ENCODE assay signal across 8 cellular contexts in the genomic region with DNA sequence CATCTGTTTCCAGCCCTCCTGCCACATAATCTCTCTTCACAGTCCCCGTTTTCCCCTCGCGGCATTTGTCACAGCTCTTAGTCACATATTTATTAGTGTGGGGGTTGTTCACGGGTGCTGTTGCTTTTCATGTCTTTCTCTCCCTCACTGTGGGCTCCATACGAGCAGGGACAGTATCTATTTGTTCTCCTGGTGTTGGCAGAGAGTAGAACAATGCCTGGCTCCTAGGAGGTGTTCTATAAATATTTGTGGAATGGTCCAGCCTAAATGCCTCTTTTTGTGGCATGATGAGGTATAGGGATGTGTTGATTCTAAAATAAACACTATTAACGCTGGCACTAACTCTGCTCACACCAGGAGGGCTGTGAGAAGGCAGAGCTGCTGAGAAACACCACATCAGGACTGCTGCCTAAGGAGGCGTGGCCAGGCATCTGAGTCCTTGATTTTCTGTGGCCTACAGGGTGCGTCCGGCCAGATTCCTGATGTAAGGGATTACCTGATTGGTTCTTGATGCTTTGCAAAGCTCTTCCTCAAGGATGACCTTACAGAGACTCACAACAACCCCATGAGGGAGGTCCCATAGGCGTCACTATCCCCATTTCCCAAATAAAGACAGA.
DNase-seq lines count a peak whose midpoint lies in the region; ATAC-seq and TF ChIP-seq lines count a peak whose summit lies in the region.

No MANE protein-coding gene starts in this region.

- intact Hi-C loops in heart right ventricle (cut with DNase I), result no loop called here

- H3K4me1 Mint-ChIP-seq in HFFc6 (ENCODE audit: low read depth), result no peaks in the 10 kb centered on the region

- WGBS in heart right ventricle, 2 donors, result 33 to 40% methylated on average over 10 of the region's 10 CpGs

- H3K4me3 ChIP-seq in heart right ventricle, result no peak overlapping the region
- peak overlapping the region in 1 of 2 donors; percentile 40 for H3K4me3 ChIP-seq in stomach smooth muscle (ENCODE audit: low read length in 2 of 2)

- no peaks in the 10 kb centered on the region for H3K36me3 ChIP-seq in heart right ventricle
- H3K36me3 ChIP-seq in stomach smooth muscle (ENCODE audit: control insufficient read depth in 2 of 2, insufficient read depth in 2 of 2, low read length in 2 of 2), result no peaks in the 10 kb centered on the region

- H3K27ac Mint-ChIP-seq in HFFc6, result no peak overlapping the region
- H3K27ac Mint-ChIP-seq in activated naive CD4-positive, alpha-beta T cell treated with anti-CD3 and anti-CD28 coated beads, Interleukin-2, amount 50 U/mL, for 72 hours, result no peak overlapping the region

- H3K4me3 Mint-ChIP-seq in HFFc6, result no peak overlapping the region

- TF ChIP-seq CTCF in HFFc6 (IDR thresholded peaks at IDR 0.05), result no peak
- TF ChIP-seq CTCF in heart right ventricle (IDR thresholded peaks at IDR 0.05), result no peak

- H3K36me3 Mint-ChIP-seq in HFFc6 (ENCODE audit: low read depth), result no peaks in the 10 kb centered on the region; the same call in 1 of the 2 replicates
- H3K36me3 Mint-ChIP-seq in activated naive CD4-positive, alpha-beta T cell treated with anti-CD3 and anti-CD28 coated beads, Interleukin-2, amount 50 U/mL, for 72 hours, result no peaks in the 10 kb centered on the region

- H3K9me3 ChIP-seq in heart right ventricle, result peaks cover 0 to 20% (median 3%) of the 10 kb centered on the region in 11 donors
- H3K9me3 ChIP-seq in stomach smooth muscle (ENCODE audit: control insufficient read depth in 2 of 2, low read length in 2 of 2), result no peaks in the 10 kb centered on the region

- peaks cover 3% of the 10 kb centered on the region for H3K27me3 Mint-ChIP-seq in HFFc6 (ENCODE audit: insufficient read depth)

- DNase-seq in HFFc6 (peak; percentile 25), NCI-H82 (lab: John Stamatoyannopoulos, UW) (peak; percentile 78), heart right ventricle (peak in 1 of 2 donors; percentile 40), T-helper 1 cell (no peak), NAMALWA (ENCODE audit: low spot score) (no peak)
- no peak for DNase-seq in activated naive CD4-positive, alpha-beta T cell treated with anti-CD3 and anti-CD28 coated beads, Interleukin-2, amount 50 U/mL, for 72 hours (ENCODE audit: low spot score in 2 of 2)
- no peak for DNase-seq in stimulated activated CD4-positive, alpha-beta T cell treated with anti-CD3 and anti-CD28 coated beads, Interleukin-12 subunit alpha, Interleukin-12 subunit beta, amount 100 ng/mL, for 4 hours

- H3K9me3 Mint-ChIP-seq in HFFc6, result peaks cover 15% of the 10 kb centered on the region
- H3K9me3 Mint-ChIP-seq in activated naive CD4-positive, alpha-beta T cell treated with anti-CD3 and anti-CD28 coated beads, Interleukin-2, amount 50 U/mL, for 72 hours, result no peaks in the 10 kb centered on the region

- peak; percentile 59 to 89 (median 82) for ATAC-seq in heart right ventricle
- no peak for ATAC-seq in activated naive CD4-positive, alpha-beta T cell treated with anti-CD3 and anti-CD28 coated beads, Interleukin-2, amount 50 U/mL, for 72 hours

- H3K4me1 ChIP-seq in heart right ventricle, result peaks cover 0 to 8% (median 0%) of the 10 kb centered on the region in 9 donors
- H3K4me1 ChIP-seq in stomach smooth muscle (ENCODE audit: control insufficient read depth, insufficient read depth, low read length), result peaks cover 10% of the 10 kb centered on the region

- H3K27me3 ChIP-seq in heart right ventricle (no peaks in the 10 kb centered on the region), stomach smooth muscle (ENCODE audit: control insufficient read depth in 1 of 2, insufficient read depth in 2 of 2, low read length in 2 of 2) (no peaks in the 10 kb centered on the region)

- H3K27ac ChIP-seq in heart right ventricle (peak overlapping the region in 2 of 10 donors; percentile 25 to 47), stomach smooth muscle (ENCODE audit: low read length) (peak overlapping the region; percentile 49)

- no peak overlapping the region for H3K9ac ChIP-seq in stomach smooth muscle (ENCODE audit: low read length in 2 of 2)

Comparison
In these comparisons a context has a peak if more than half of its experiments do, and no peak if none do; other contexts are left out.
1. DNase-seq: peak in HFFc6 (single experiment) and NCI-H82 (single experiment); none in activated naive CD4-positive, alpha-beta T cell treated with anti-CD3 and anti-CD28 coated beads, Interleukin-2, amount 50 U/mL, for 72 hours (0 of 2), T-helper 1 cell (0 of 5), stimulated activated CD4-positive, alpha-beta T cell treated with anti-CD3 and anti-CD28 coated beads, Interleukin-12 subunit alpha, Interleukin-12 subunit beta, amount 100 ng/mL, for 4 hours (single experiment) and NAMALWA (single experiment).
2. ATAC-seq: peak in heart right ventricle (8 of 8); none in activated naive CD4-positive, alpha-beta T cell treated with anti-CD3 and anti-CD28 coated beads, Interleukin-2, amount 50 U/mL, for 72 hours (0 of 2).